In genomic region chrX:13700380-13700779, GRCh38 we compare ENCODE assay signal across 15 cellular contexts. TPM values are rescaled to one million over a fixed set of nuclear protein-coding genes. Genes with fewer than 3 reads are reported as not detected.
DNase-seq lines count a peak whose midpoint lies in the region; ATAC-seq, FAIRE-seq and TF ChIP-seq lines count a peak whose summit lies in the region.
"Had no signal": no experiment of that assay in that cellular context is flagged by ENCODE, and none has a peak within 500 bp of the region (broad histone marks: within the 10 kb centered on the region; RNA-seq: fewer than 3 reads in every experiment).

No MANE protein-coding gene starts in this region.

- peaks cover 96% of the 10 kb centered on the region for H3K79me2 ChIP-seq in GM12878 (ENCODE audit: control insufficient read depth, insufficient read depth, low read length)

- in situ Hi-C loops in GM12878 (cut with MboI) = no loop called here

- H3K27ac ChIP-seq in GM12878 (ENCODE audit: control insufficient read depth, insufficient read depth) = peak overlapping the region; percentile 1; the same call in 1 of the 2 replicates
- H3K27ac ChIP-seq in foreskin keratinocyte = no peak overlapping the region
- no peak overlapping the region for H3K27ac ChIP-seq in A673 (ENCODE audit: low read depth, low read length, poor library complexity, severe bottlenecking)
- H3K27ac ChIP-seq: A549, BLaER1 had no signal

- no peak for TF ChIP-seq RAD21 in GM12878 (IDR thresholded peaks at IDR 0.05; ENCODE audit: insufficient read depth, low read depth, low read length)

- no peak overlapping the region for H3K4me3 ChIP-seq in GM12878
- no peak overlapping the region for H3K4me3 ChIP-seq in lower leg skin (ENCODE audit: low read depth, poor library complexity, severe bottlenecking)
- no peak overlapping the region for H3K4me3 ChIP-seq in A673 (ENCODE audit: low read depth, low read length, poor library complexity, severe bottlenecking)
- H3K4me3 ChIP-seq: A549, BLaER1, HAP-1 had no signal

- intact Hi-C loops in GM12878 (cut with micrococcal nuclease; ENCODE audit: unreplicated experiment) = no loop called here
- intact Hi-C loops in lower leg skin (cut with DNase I; ENCODE audit: low total_unique reads) = no loop called here
- intact Hi-C loops in A673 (cut with micrococcal nuclease; ENCODE audit: unreplicated experiment) = no loop called here

- FAIRE-seq in GM12892 (lab: Jason Lieb, UNC) = peak; percentile 78
- no peak for FAIRE-seq in GM12878 (lab: Jason Lieb, UNC)
- FAIRE-seq: A549, GM12891, H1 had no signal

- ATAC-seq in GM12878 = no peak
- peak; percentile 61 for ATAC-seq in foreskin keratinocyte
- ATAC-seq: A549 had no signal

- CTCF ChIA-PET in GM12878 (lab: Yijun Ruan, JAX) = interaction anchor here (1.1 kb wide), 1 partner anchor 31 kb away, joined by 4 read pairs; no protein-coding TSS in a partner anchor
- CTCF ChIA-PET in A673 (lab: Charles Lee) = no interaction called here

- DNase-seq in GM12892 (ENCODE audit: insufficient read length) (no peak), GM12878 (ENCODE audit: low read depth, low spot score) (no peak), foreskin keratinocyte (no peak), lower leg skin (ENCODE audit: low spot score in 2 of 2) (no peak), NCI-H146 (lab: John Stamatoyannopoulos, UW) (no peak), A673 (ENCODE audit: low spot score) (no peak)
- DNase-seq: AML-193, DMS 273 treated with DMSO at 0.1 percent for 48 hours, HFFc6, KBM-7 had no signal

- H3K4me1 ChIP-seq in GM12878 (ENCODE audit: control insufficient read depth, insufficient read depth, low read length) = peaks cover 33% of the 10 kb centered on the region
- peaks cover 7% of the 10 kb centered on the region for H3K4me1 ChIP-seq in foreskin keratinocyte
- H3K4me1 ChIP-seq in A673 (ENCODE audit: insufficient read depth, low read length, poor library complexity, severe bottlenecking) = peaks cover 24% of the 10 kb centered on the region
- H3K4me1 ChIP-seq: HAP-1 had no signal

- H3K36me3 ChIP-seq in GM12878 (ENCODE audit: control insufficient read depth in 2 of 2, insufficient read depth in 2 of 2, low read length in 1 of 2) (peaks cover 1 to 3% of the 10 kb centered on the region in 2 experiments), A673 (ENCODE audit: insufficient read depth, low read length, poor library complexity, severe bottlenecking) (no peaks in the 10 kb centered on the region)

- no peaks in the 10 kb centered on the region for H3K9me3 ChIP-seq in GM12878 (replicated peaks; ENCODE audit: control insufficient read depth, insufficient read depth, low read length)
- no peaks in the 10 kb centered on the region for H3K9me3 ChIP-seq in A673 (ENCODE audit: low read depth, low read length, poor library complexity, severe bottlenecking)
- H3K9me3 ChIP-seq: A549, BLaER1, HAP-1 had no signal

- TF ChIP-seq CTCF in GM12878 (IDR thresholded peaks at IDR 0.05 in 2 of 3, conservative IDR thresholded peaks at IDR 0.05 in 1 of 3; ENCODE audit: control insufficient read depth in 2 of 3, extremely low read depth in 1 of 3, insufficient read depth in 1 of 3, low read depth in 3 of 3, low read length in 3 of 3) (no peak), foreskin keratinocyte (conservative IDR thresholded peaks at IDR 0.05) (no peak), lower leg skin (IDR thresholded peaks at IDR 0.05) (no peak), A673 (conservative IDR thresholded peaks at IDR 0.05; ENCODE audit: low read depth, low read length) (no peak)

- WGBS in GM12878 (ENCODE audit: insufficient coverage, insufficient replicate concordance, low lambda C conversion rate, missing lambda C conversion rate) = 81% methylated on average over 4 of the region's 4 CpGs
- 36 to 50% methylated on average over 4 of the region's 4 CpGs for WGBS in lower leg skin, 2 donors

- no peak overlapping the region for H2AFZ ChIP-seq in GM12878 (ENCODE audit: control insufficient read depth, low read depth, low read length)

- H3K27me3 ChIP-seq in GM12878 (replicated peaks in 1 of 2; ENCODE audit: control insufficient read depth in 2 of 2, insufficient read depth in 2 of 2, low read length in 1 of 2) = no peaks in the 10 kb centered on the region
- no peaks in the 10 kb centered on the region for H3K27me3 ChIP-seq in foreskin keratinocyte
- no peaks in the 10 kb centered on the region for H3K27me3 ChIP-seq in A673 (replicated peaks; ENCODE audit: insufficient read depth, low read depth, low read length, poor library complexity)

- TF ChIP-seq EP300 in GM12878 (IDR thresholded peaks at IDR 0.05; ENCODE audit: borderline replicate concordance in 1 of 2, control insufficient read depth in 1 of 2, low read depth in 2 of 2, low read length in 2 of 2) = no peak

- peaks cover 6% of the 10 kb centered on the region for H4K20me1 ChIP-seq in GM12878 (ENCODE audit: control insufficient read depth, insufficient read depth)

- no peak for TF ChIP-seq POLR2A in GM12892 (IDR thresholded peaks at IDR 0.05; ENCODE audit: low read depth, low read length)
- TF ChIP-seq POLR2A in GM12878 (IDR thresholded peaks at IDR 0.05; ENCODE audit: low read depth, low read length) = no peak
- no peak for TF ChIP-seq POLR2A in lower leg skin (IDR thresholded peaks at IDR 0.05)

- SMC1A ChIA-PET in GM12878 (lab: Charles Lee; ENCODE audit: uncharacterized antibody, unreplicated experiment) = interaction anchor here (1.2 to 13.8 kb wide), 3 partner anchors 12 to 46 kb away, joined by 4 to 198 read pairs (median 173); partner anchors contain the start of genes OFD1 and TRAPPC2

- BruUV-seq in GM12878 (replicated peaks; lab: Mats Ljungman, UMichigan) (no TSS peak), A673 (replicated peaks; lab: Mats Ljungman, UMichigan) (no TSS peak)

- H3K4me2 ChIP-seq in GM12878 (ENCODE audit: control insufficient read depth, insufficient read depth) = peak overlapping the region; percentile 57; the same call in 1 of the 2 replicates
- H3K4me2 ChIP-seq: A549, BLaER1 had no signal

- RAD21 ChIA-PET in GM12878 (lab: Charles Lee; ENCODE audit: unreplicated experiment) = interaction anchor here (1.4 to 11.4 kb wide), 3 partner anchors 35 to 53 kb away, joined by 4 to 201 read pairs (median 175); partner anchors contain the start of genes OFD1 and TRAPPC2

- POLR2A ChIA-PET in GM12878 (lab: Charles Lee) (interaction anchor here (0.6 kb wide), 1 partner anchor 710 kb away, joined by 3 read pairs; no protein-coding TSS in a partner anchor), A673 (lab: Charles Lee; ENCODE audit: low non-redundant PET) (no interaction called here)

- H3K9ac ChIP-seq in GM12878 (ENCODE audit: control insufficient read depth, insufficient read depth, low read length) = 0 out of 2 replicates have a peak overlapping the region, but pooled peaks have one; percentile 8
- H3K9ac ChIP-seq: BLaER1 had no signal

RNA-seq across cellular contexts. Expression of gene RAB9A, which starts 11.5 kb away (rescaled TPM):
- 53.5 TPM for polyA plus RNA-seq in GM12892 (2012; ENCODE audit: missing spikeins)
- 34.3 and 39.0 TPM in 2 replicates for total RNA-seq in GM12878 (2013; cell fraction: nucleolus; rRNA removed)
- total RNA-seq in GM12878 (2014; rRNA removed) (42.1 and 54.1 TPM in 2 replicates), GM12878 (2014; rRNA removed; fragmentation: Illumina TruSeq; extraction: Trizol) (50.5 and 53.1 TPM in 2 replicates), GM12878 (2021) (43.2 and 44.2 TPM in 2 replicates), foreskin keratinocyte (18.3 and 18.7 TPM in 2 replicates), lower leg skin (10 to 100 TPM; 44.6 to 70.5 (median 56.0) TPM), A673 (2021) (24.8 and 25.8 TPM in 2 replicates)
- 21.1 TPM for polyA plus RNA-seq in GM12878 (2011; ENCODE audit: low read depth)
- polyA plus RNA-seq in GM12878 (2011; rRNA removed) (142 and 180 TPM in 2 replicates), GM12878 (2014; fragmentation: Illumina TruSeq; extraction: Trizol) (47.0 and 68.3 TPM in 2 replicates), GM12878 (2014; fragmentation: Nextera tagmentation; extraction: Ambion mirVana) (10 to 100 TPM; 49.2 to 49.3 TPM), GM12878 (2014; rRNA removed) (52.4 and 64.6 TPM in 2 replicates), GM12878 (2016; fragmentation: Nextera tagmentation; extraction: Ambion mirVana) (10 to 100 TPM; 64.8 to 76.4 TPM), foreskin keratinocyte (19.6 and 22.0 TPM in 2 replicates)
- polyA plus RNA-seq in GM12878 (2011; cell fraction: cytosol; rRNA removed) = 58.5 and 62.9 TPM in 2 replicates
- 50.2 and 59.5 TPM in 2 replicates for polyA plus RNA-seq in GM12878 (2011; cell fraction: nucleus; rRNA removed)
- polyA plus RNA-seq in GM12878 (2012) = 31.9 and 49.2 TPM in 2 replicates
- polyA minus RNA-seq in GM12878 (2011; rRNA and poly(A)+ RNA removed) = 52.1 and 73.6 TPM in 2 replicates
- polyA minus RNA-seq in GM12878 (2011; cell fraction: cytosol; rRNA and poly(A)+ RNA removed) = 26.5 and 27.1 TPM in 2 replicates
- polyA minus RNA-seq in GM12878 (2011; cell fraction: nucleus; rRNA and poly(A)+ RNA removed) = 14.7 and 17.5 TPM in 2 replicates

RNA-seq across cellular contexts. Expression of gene TRAPPC2, which starts 34.0 kb away (rescaled TPM):
- 20.8 TPM for polyA plus RNA-seq in GM12892 (2012; ENCODE audit: missing spikeins)
- 27.6 and 32.3 TPM in 2 replicates for total RNA-seq in GM12878 (2013; cell fraction: nucleolus; rRNA removed)
- total RNA-seq in GM12878 (2014; rRNA removed) (21.0 and 30.0 TPM in 2 replicates), GM12878 (2014; rRNA removed; fragmentation: Illumina TruSeq; extraction: Trizol) (24.8 and 26.2 TPM in 2 replicates), GM12878 (2021) (17.5 and 17.8 TPM in 2 replicates), foreskin keratinocyte (8.5 and 9.3 TPM in 2 replicates), lower leg skin (10 to 100 TPM; 12.6 to 16.1 (median 14.9) TPM), A673 (2021) (18.3 and 19.5 TPM in 2 replicates)
- 23.8 TPM for polyA plus RNA-seq in GM12878 (2011; ENCODE audit: low read depth)
- polyA plus RNA-seq in GM12878 (2011; rRNA removed) (28.4 and 30.7 TPM in 2 replicates), GM12878 (2014; fragmentation: Illumina TruSeq; extraction: Trizol) (14.6 and 23.0 TPM in 2 replicates), GM12878 (2014; fragmentation: Nextera tagmentation; extraction: Ambion mirVana) (10 to 100 TPM; 18.3 to 27.5 TPM), GM12878 (2014; rRNA removed) (12.4 and 14.8 TPM in 2 replicates), GM12878 (2016; fragmentation: Nextera tagmentation; extraction: Ambion mirVana) (10 to 100 TPM; 21.6 to 26.6 TPM), foreskin keratinocyte (3.9 and 5.5 TPM in 2 replicates)
- polyA plus RNA-seq in GM12878 (2011; cell fraction: cytosol; rRNA removed) = 13.5 and 19.6 TPM in 2 replicates
- 11.8 and 13.8 TPM in 2 replicates for polyA plus RNA-seq in GM12878 (2011; cell fraction: nucleus; rRNA removed)
- 14.5 and 17.8 TPM in 2 replicates for polyA plus RNA-seq in GM12878 (2012)
- 15.3 and 18.7 TPM in 2 replicates for polyA minus RNA-seq in GM12878 (2011; rRNA and poly(A)+ RNA removed)
- 10.3 and 13.9 TPM in 2 replicates for polyA minus RNA-seq in GM12878 (2011; cell fraction: cytosol; rRNA and poly(A)+ RNA removed)
- polyA minus RNA-seq in GM12878 (2011; cell fraction: nucleus; rRNA and poly(A)+ RNA removed) = 10.0 and 15.9 TPM in 2 replicates

RNA-seq across cellular contexts. Expression of gene OFD1, which starts 34.2 kb away (rescaled TPM):
- polyA plus RNA-seq in GM12892 (2012; ENCODE audit: missing spikeins) = 28.7 TPM
- total RNA-seq in GM12878 (2013; cell fraction: nucleolus; rRNA removed) = 173 and 178 TPM in 2 replicates
- total RNA-seq in GM12878 (2014; rRNA removed) (22.4 and 27.7 TPM in 2 replicates), GM12878 (2014; rRNA removed; fragmentation: Illumina TruSeq; extraction: Trizol) (39.5 and 43.7 TPM in 2 replicates), GM12878 (2021) (30.6 and 34.0 TPM in 2 replicates), foreskin keratinocyte (10.2 and 11.3 TPM in 2 replicates), lower leg skin (10 to 100 TPM; 20.0 to 69.6 (median 27.5) TPM), A673 (2021) (25.8 and 28.6 TPM in 2 replicates)
- 17.6 TPM for polyA plus RNA-seq in GM12878 (2011; ENCODE audit: low read depth)
- polyA plus RNA-seq in GM12878 (2011; rRNA removed) (77.2 and 107 TPM in 2 replicates), GM12878 (2014; fragmentation: Illumina TruSeq; extraction: Trizol) (33.3 and 43.7 TPM in 2 replicates), GM12878 (2014; fragmentation: Nextera tagmentation; extraction: Ambion mirVana) (10 to 100 TPM; 43.0 to 64.5 TPM), GM12878 (2014; rRNA removed) (23.6 and 23.7 TPM in 2 replicates), GM12878 (2016; fragmentation: Nextera tagmentation; extraction: Ambion mirVana) (10 to 100 TPM; 32.6 to 34.2 TPM), foreskin keratinocyte (6.9 and 7.2 TPM in 2 replicates)
- polyA plus RNA-seq in GM12878 (2011; cell fraction: cytosol; rRNA removed) = 32.3 and 33.2 TPM in 2 replicates
- polyA plus RNA-seq in GM12878 (2011; cell fraction: nucleus; rRNA removed) = 186 and 224 TPM in 2 replicates
- polyA plus RNA-seq in GM12878 (2012) = 25.2 and 35.0 TPM in 2 replicates
- 38.1 and 44.5 TPM in 2 replicates for polyA minus RNA-seq in GM12878 (2011; rRNA and poly(A)+ RNA removed)
- polyA minus RNA-seq in GM12878 (2011; cell fraction: cytosol; rRNA and poly(A)+ RNA removed) = 18.8 and 19.2 TPM in 2 replicates
- polyA minus RNA-seq in GM12878 (2011; cell fraction: nucleus; rRNA and poly(A)+ RNA removed) = 85.6 and 109 TPM in 2 replicates

RNA-seq across cellular contexts. Expression of gene TCEANC, which starts 47.4 kb away (rescaled TPM):
- polyA plus RNA-seq in GM12892 (2012; ENCODE audit: missing spikeins) = 1.5 TPM
- 7.1 and 8.4 TPM in 2 replicates for total RNA-seq in GM12878 (2013; cell fraction: nucleolus; rRNA removed)
- total RNA-seq in GM12878 (2014; rRNA removed) = 2.9 and 4.7 TPM in 2 replicates
- total RNA-seq in GM12878 (2014; rRNA removed; fragmentation: Illumina TruSeq; extraction: Trizol) = 3.7 and 3.8 TPM in 2 replicates
- 3.0 and 3.8 TPM in 2 replicates for total RNA-seq in GM12878 (2021)
- polyA plus RNA-seq in GM12878 (2011; ENCODE audit: low read depth) = 1.1 TPM
- 4.9 and 6.5 TPM in 2 replicates for polyA plus RNA-seq in GM12878 (2011; rRNA removed)
- 1.8 and 1.9 TPM in 2 replicates for polyA plus RNA-seq in GM12878 (2011; cell fraction: cytosol; rRNA removed)
- polyA plus RNA-seq in GM12878 (2011; cell fraction: nucleus; rRNA removed) = 4.4 TPM in 2 replicates
- polyA plus RNA-seq in GM12878 (2012) = 1.2 and 2.0 TPM in 2 replicates
- 3.4 and 4.4 TPM in 2 replicates for polyA plus RNA-seq in GM12878 (2014; fragmentation: Illumina TruSeq; extraction: Trizol)
- 1 to 10 TPM; 1.5 to 4.0 TPM for polyA plus RNA-seq in GM12878 (2014; fragmentation: Nextera tagmentation; extraction: Ambion mirVana)
- 1.9 and 2.0 TPM in 2 replicates for polyA plus RNA-seq in GM12878 (2014; rRNA removed)
- 1 to 10 TPM; 1.1 to 2.7 TPM for polyA plus RNA-seq in GM12878 (2016; fragmentation: Nextera tagmentation; extraction: Ambion mirVana)
- 5.3 and 5.7 TPM in 2 replicates for polyA minus RNA-seq in GM12878 (2011; rRNA and poly(A)+ RNA removed)
- 2.8 and 5.3 TPM in 2 replicates for polyA minus RNA-seq in GM12878 (2011; cell fraction: cytosol; rRNA and poly(A)+ RNA removed)
- 5.6 and 8.3 TPM in 2 replicates for polyA minus RNA-seq in GM12878 (2011; cell fraction: nucleus; rRNA and poly(A)+ RNA removed)
- 0.67 and 0.75 TPM in 2 replicates for total RNA-seq in foreskin keratinocyte
- polyA plus RNA-seq in foreskin keratinocyte = 0.34 and 0.43 TPM in 2 replicates
- 1 to 10 TPM; 2.5 to 6.9 (median 2.7) TPM for total RNA-seq in lower leg skin
- total RNA-seq in A673 (2021) = 3.1 and 3.9 TPM in 2 replicates
